In the genomic region with DNA sequence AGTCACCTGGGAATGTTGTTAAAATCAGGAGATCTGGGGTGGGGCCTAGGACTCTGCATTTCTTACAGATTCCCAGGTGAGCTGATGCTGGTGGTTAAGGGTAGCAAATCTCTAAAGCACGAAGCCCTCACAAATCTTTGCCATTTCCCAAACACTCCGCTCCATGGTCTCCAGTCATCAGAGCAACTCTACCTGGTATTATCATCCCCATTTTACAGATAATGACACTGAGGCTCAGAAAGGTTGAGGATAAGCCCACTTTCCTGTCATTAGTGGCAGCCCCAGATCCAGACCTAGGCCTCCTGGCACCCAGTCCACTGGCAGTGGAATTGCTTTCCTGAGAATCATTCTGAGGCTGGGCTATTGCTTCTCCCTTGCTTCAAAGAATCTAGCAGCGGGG, we compare ENCODE assay signal across 15 cellular contexts. TPM values are rescaled to one million over a fixed set of nuclear protein-coding genes. Genes with fewer than 3 reads are reported as not detected.
DNase-seq lines count a peak whose midpoint lies in the region; ATAC-seq and TF ChIP-seq lines count a peak whose summit lies in the region.
"Had no signal": no experiment of that assay in that cellular context is flagged by ENCODE, and none has a peak within 500 bp of the region (broad histone marks: within the 10 kb centered on the region; RNA-seq: fewer than 3 reads in every experiment).

No MANE protein-coding gene starts in this region.

- H3K27ac ChIP-seq in 22Rv1: peak overlapping the region; percentile 47; the same call in 1 of the 2 replicates
- H3K27ac ChIP-seq in mesodermal cell (ENCODE audit: low read depth, low read length, severe bottlenecking): peak overlapping the region; percentile 36
- H3K27ac ChIP-seq: GM23248 had no signal

- no peaks in the 10 kb centered on the region for H3K27me3 ChIP-seq in Caco-2 (replicated peaks; ENCODE audit: control insufficient read depth, insufficient read depth, low read length)

- peak overlapping the region; percentile 30 for H3K27ac Mint-ChIP-seq in Caco-2 (ENCODE audit: unreplicated experiment)
- H3K27ac Mint-ChIP-seq in activated T-helper 17 cell treated with anti-CD3 and anti-CD28 coated beads, Interleukin-2, amount 50 U/mL, for 72 hours: peak overlapping the region; percentile 12

- POLR2A ChIA-PET in Caco-2 (lab: Charles Lee): interaction anchor here (1.5 to 2.3 kb wide), 3 partner anchors 10 to 27 kb away, joined by 4 to 9 read pairs (median 4); partner anchors contain the start of gene VTN

- CTCF ChIA-PET in Caco-2 (lab: Charles Lee): interaction anchor here (1.0 to 2.3 kb wide), 3 partner anchors 19 to 31 kb away, joined by 4 to 10 read pairs (median 6); partner anchors contain the start of gene VTN

- intact Hi-C loops in Caco-2 (cut with micrococcal nuclease; ENCODE audit: unreplicated experiment): no loop called here

- DNase-seq in Caco-2 (no peak), NCI-H526 treated with DMSO at 0.1 percent for 48 hours (lab: John Stamatoyannopoulos, UW) (no peak), T1000 (lab: John Stamatoyannopoulos, UW) (no peak)
- DNase-seq: CD8-positive, alpha-beta memory T cell; DMS53; GF-D8; GM23248; IMR-90 had no signal

- BruUV-seq in Caco-2 (replicated peaks; lab: Mats Ljungman, UMichigan): no TSS peak

- H3K36me3 Mint-ChIP-seq in Caco-2 (ENCODE audit: insufficient read depth, unreplicated experiment): peaks cover 84% of the 10 kb centered on the region
- peaks cover 45% of the 10 kb centered on the region for H3K36me3 Mint-ChIP-seq in activated T-helper 17 cell treated with anti-CD3 and anti-CD28 coated beads, Interleukin-2, amount 50 U/mL, for 72 hours (ENCODE audit: low read depth)

- no peak for ATAC-seq in activated T-helper 17 cell treated with anti-CD3 and anti-CD28 coated beads, Interleukin-2, amount 50 U/mL, for 72 hours (replicated peaks)
- ATAC-seq in GM19328 (IDR thresholded peaks at IDR 0.05; ENCODE audit: unreplicated experiment): no peak

- peaks cover 42% of the 10 kb centered on the region for H3K4me1 Mint-ChIP-seq in Caco-2 (ENCODE audit: low read depth, unreplicated experiment)
- no peaks in the 10 kb centered on the region for H3K4me1 Mint-ChIP-seq in activated T-helper 17 cell treated with anti-CD3 and anti-CD28 coated beads, Interleukin-2, amount 50 U/mL, for 72 hours
- H3K4me1 Mint-ChIP-seq: CD8-positive, alpha-beta memory T cell had no signal

- H3K27me3 Mint-ChIP-seq in Caco-2 (ENCODE audit: insufficient read depth, unreplicated experiment): no peaks in the 10 kb centered on the region
- no peaks in the 10 kb centered on the region for H3K27me3 Mint-ChIP-seq in activated T-helper 17 cell treated with anti-CD3 and anti-CD28 coated beads, Interleukin-2, amount 50 U/mL, for 72 hours
- H3K27me3 Mint-ChIP-seq: CD8-positive, alpha-beta memory T cell had no signal

- WGBS in mesodermal cell (ENCODE audit: insufficient coverage in 2 of 2), 2 experiments: 94 to 100% methylated on average over 2 to 3 of the region's 3 CpGs

- H3K9me3 ChIP-seq in Caco-2: no peaks in the 10 kb centered on the region
- no peaks in the 10 kb centered on the region for H3K9me3 ChIP-seq in mesodermal cell (ENCODE audit: control insufficient read depth, low read length)

- H3K36me3 ChIP-seq in Caco-2 (ENCODE audit: control insufficient read depth, insufficient read depth, low read length) (peaks cover 20% of the 10 kb centered on the region), mesodermal cell (ENCODE audit: control insufficient read depth, insufficient read depth, low read length) (peaks cover 36% of the 10 kb centered on the region)

- H3K4me3 ChIP-seq in Caco-2 (ENCODE audit: low read depth, low read length): no peak overlapping the region
- H3K4me3 ChIP-seq in mesodermal cell (ENCODE audit: extremely low read depth, insufficient read depth, low read length, poor library complexity, severe bottlenecking): no peak overlapping the region
- H3K4me3 ChIP-seq: GM23248 had no signal

- no peaks in the 10 kb centered on the region for H3K9me3 Mint-ChIP-seq in Caco-2 (ENCODE audit: unreplicated experiment)
- no peaks in the 10 kb centered on the region for H3K9me3 Mint-ChIP-seq in activated T-helper 17 cell treated with anti-CD3 and anti-CD28 coated beads, Interleukin-2, amount 50 U/mL, for 72 hours
- H3K9me3 Mint-ChIP-seq: CD8-positive, alpha-beta memory T cell had no signal

- no peak overlapping the region for H3K4me3 Mint-ChIP-seq in Caco-2 (ENCODE audit: unreplicated experiment)
- no peak overlapping the region for H3K4me3 Mint-ChIP-seq in activated T-helper 17 cell treated with anti-CD3 and anti-CD28 coated beads, Interleukin-2, amount 50 U/mL, for 72 hours
- H3K4me3 Mint-ChIP-seq: CD8-positive, alpha-beta memory T cell had no signal

- TF ChIP-seq CTCF in 22Rv1 (IDR thresholded peaks at IDR 0.05): no peak
- no peak for TF ChIP-seq CTCF in Caco-2 (IDR thresholded peaks at IDR 0.05; ENCODE audit: insufficient read depth in 1 of 2, low read depth in 1 of 2, low read length in 1 of 2, severe bottlenecking in 1 of 2, unreplicated experiment in 1 of 2)

- H3K4me1 ChIP-seq in Caco-2 (peaks cover 71% of the 10 kb centered on the region), mesodermal cell (ENCODE audit: control insufficient read depth, insufficient read depth, low read length, poor library complexity, severe bottlenecking) (peaks cover 51% of the 10 kb centered on the region)

RNA-seq across cellular contexts. Expression of gene SLC46A1, which starts 8.7 kb away (rescaled TPM):
- total RNA-seq in Caco-2 (2022): 114 and 128 TPM in 2 replicates
- total RNA-seq in activated T-helper 17 cell treated with anti-CD3 and anti-CD28 coated beads, Interleukin-2, amount 50 U/mL, for 72 hours: 1 to 10 TPM; 2.5 to 4.4 TPM
- 6.4 TPM for polyA plus RNA-seq in mesodermal cell (2013, experiment 1 of 2)
- 5.6 TPM for polyA plus RNA-seq in mesodermal cell (2013, experiment 2 of 2)

RNA-seq across cellular contexts. Expression of gene SARM1, which starts 25.8 kb away (rescaled TPM):
- total RNA-seq in Caco-2 (2022): 32.8 and 34.4 TPM in 2 replicates
- 10 to 100 TPM; 30.1 to 33.7 TPM for total RNA-seq in activated T-helper 17 cell treated with anti-CD3 and anti-CD28 coated beads, Interleukin-2, amount 50 U/mL, for 72 hours
- polyA plus RNA-seq in mesodermal cell (2013, experiment 1 of 2): 11.6 TPM
- 14.1 TPM for polyA plus RNA-seq in mesodermal cell (2013, experiment 2 of 2)

RNA-seq across cellular contexts. Expression of gene VTN, which starts 27.2 kb away (rescaled TPM):
- total RNA-seq in Caco-2 (2022): 273 and 298 TPM in 2 replicates
- total RNA-seq in activated T-helper 17 cell treated with anti-CD3 and anti-CD28 coated beads, Interleukin-2, amount 50 U/mL, for 72 hours: under 1 TPM; 0.16 to 0.43 TPM
- 11.9 TPM for polyA plus RNA-seq in mesodermal cell (2013, experiment 1 of 2)
- polyA plus RNA-seq in mesodermal cell (2013, experiment 2 of 2): 15.0 TPM
- total RNA-seq: GM23248 had no signal
- polyA plus RNA-seq: CD8-positive, alpha-beta memory T cell had no signal

RNA-seq across cellular contexts. Expression of gene SEBOX, which starts 32.3 kb away (rescaled TPM):
- total RNA-seq in Caco-2 (2022): not detected in 2 replicates
- total RNA-seq in activated T-helper 17 cell treated with anti-CD3 and anti-CD28 coated beads, Interleukin-2, amount 50 U/mL, for 72 hours: not detected
- polyA plus RNA-seq in mesodermal cell (2013, experiment 1 of 2): not detected
- polyA plus RNA-seq in mesodermal cell (2013, experiment 2 of 2): not detected
- total RNA-seq: A673; CD8-positive, alpha-beta memory T cell; GM23248; H7; IMR-90 had no signal
- polyA plus RNA-seq: BJ; CD8-positive, alpha-beta memory T cell; GM23248; IMR-90 had no signal

RNA-seq across cellular contexts. Expression of gene POLDIP2, which starts 39.9 kb away (rescaled TPM):
- total RNA-seq in Caco-2 (2022): 257 and 265 TPM in 2 replicates
- total RNA-seq in activated T-helper 17 cell treated with anti-CD3 and anti-CD28 coated beads, Interleukin-2, amount 50 U/mL, for 72 hours: 100 to 1,000 TPM in 1 of 2 donors, 10 to 100 TPM in 1; 48.9 to 109 TPM
- polyA plus RNA-seq in mesodermal cell (2013, experiment 1 of 2): 59.9 TPM
- 56.7 TPM for polyA plus RNA-seq in mesodermal cell (2013, experiment 2 of 2)

Comparison
In these comparisons a context has a peak if more than half of its experiments do, and no peak if none do; other contexts are left out.
1. RNA of gene SLC46A1, which starts 8.7 kb away (total RNA-seq): 114 to 128 TPM in Caco-2; 2.5 to 4.4 TPM in activated T-helper 17 cell treated with anti-CD3 and anti-CD28 coated beads, Interleukin-2, amount 50 U/mL, for 72 hours; every median in the first group is over 10 times any median in the second.
2. RNA of gene VTN, which starts 27.2 kb away (total RNA-seq): 273 to 298 TPM in Caco-2; 0.16 to 0.43 TPM in activated T-helper 17 cell treated with anti-CD3 and anti-CD28 coated beads, Interleukin-2, amount 50 U/mL, for 72 hours; every median in the first group is over 100 times any median in the second.